In the genomic region with DNA sequence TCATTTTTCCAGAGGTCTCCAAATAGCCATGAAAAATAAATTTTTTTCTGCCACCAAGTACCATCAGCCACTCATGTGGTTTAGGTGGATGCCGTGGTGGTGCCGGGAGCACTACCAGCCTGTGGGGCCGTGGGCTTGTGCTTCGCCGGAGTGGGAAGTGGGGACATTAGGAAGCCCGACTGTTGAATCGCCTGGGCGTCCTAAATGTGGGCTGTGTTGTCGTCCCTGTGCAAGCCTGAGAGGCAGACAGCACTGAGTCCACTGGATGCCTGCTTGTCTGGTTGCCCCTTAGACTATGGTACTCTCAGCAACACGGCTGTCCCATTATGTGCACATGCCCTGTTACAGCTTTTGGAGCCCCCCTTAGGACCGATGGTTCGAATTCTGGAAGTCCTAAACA, we compare ENCODE assay signal across 28 cellular contexts.
"Had no signal": no experiment of that assay in that cellular context is flagged by ENCODE, and none has a peak within 500 bp of the region (broad histone marks: within the 10 kb centered on the region; RNA-seq: fewer than 3 reads in every experiment).

No MANE protein-coding gene starts in this region.

- H3K9me3 ChIP-seq: adrenal gland, body of pancreas, breast epithelium had no signal

- H3K27me3 ChIP-seq: adrenal gland, body of pancreas, brain microvascular endothelial cell, breast epithelium had no signal

- H3K4me3 ChIP-seq: adrenal gland, body of pancreas, breast epithelium had no signal

- H3K4me1 ChIP-seq: adrenal gland had no signal

- H3K27ac ChIP-seq: adrenal gland, body of pancreas, brain microvascular endothelial cell, breast epithelium, VCaP had no signal

- H3K36me3 ChIP-seq: adrenal gland, brain microvascular endothelial cell, breast epithelium had no signal

- DNase-seq: activated B cell treated with CpG ODN at 0.5 μM for 24 hours; activated CD4-positive, alpha-beta memory T cell treated with anti-CD3 and anti-CD28 coated beads for 36 hours; activated CD4-positive, alpha-beta T cell treated with anti-CD3 and anti-CD28 coated beads for 4 hours; activated CD4-positive, alpha-beta T cell treated with anti-CD3 and anti-CD28 coated beads, Interleukin-2, amount 10 ng/mL, durations not matched to agents 24 days and 14 days; activated CD4-positive, alpha-beta T cell treated with anti-CD3 and anti-CD28 coated beads, Interleukin-2, amount 50 U/mL, for 1 hour; activated CD4-positive, alpha-beta T cell treated with anti-CD3 and anti-CD28 coated beads, Interleukin-2, amount 50 U/mL, for 4 hours; activated CD4-positive, CD25-positive, alpha-beta regulatory T cell treated with anti-CD3 and anti-CD28 coated beads, Interleukin-2, amount 50 U/mL, for 72 hours; activated CD8-positive, alpha-beta memory T cell treated with anti-CD3 and anti-CD28 coated beads, Interleukin-2, amount 50 U/mL, for 4 hours; activated CD8-positive, alpha-beta T cell treated with anti-CD3 and anti-CD28 coated beads for 36 hours; activated effector memory CD4-positive, alpha-beta T cell treated with anti-CD3 and anti-CD28 coated beads, Interleukin-2, amount 50 U/mL, for 16 hours; activated gamma-delta T cell treated with Interleukin-2 at 50 U/mL for 16 hours; activated naive CD4-positive, alpha-beta T cell; activated naive CD4-positive, alpha-beta T cell treated with anti-CD3 and anti-CD28 coated beads, Interleukin-2, amount 50 U/mL, for 16 hours; activated naive CD8-positive, alpha-beta T cell treated with anti-CD3 and anti-CD28 coated beads for 36 hours; activated T-cell treated with anti-CD3 and anti-CD28 coated beads for 4 hours; activated T-cell treated with anti-CD3 and anti-CD28 coated beads, Interleukin-2, amount 50 U/mL, for 1 hour; activated T-cell treated with anti-CD3 and anti-CD28 coated beads, Interleukin-2, amount 50 U/mL, for 4 hours; activated T-cell treated with anti-CD3 and anti-CD28 coated beads, Interleukin-2, amount 50 U/mL, for 72 hours; adrenal gland; amniotic stem cell; body of pancreas; brain microvascular endothelial cell; central memory CD4-positive, alpha-beta T cell; T-helper 1 cell; T-helper 2 cell; T-helper 9 cell had no signal
